In the genomic region with DNA sequence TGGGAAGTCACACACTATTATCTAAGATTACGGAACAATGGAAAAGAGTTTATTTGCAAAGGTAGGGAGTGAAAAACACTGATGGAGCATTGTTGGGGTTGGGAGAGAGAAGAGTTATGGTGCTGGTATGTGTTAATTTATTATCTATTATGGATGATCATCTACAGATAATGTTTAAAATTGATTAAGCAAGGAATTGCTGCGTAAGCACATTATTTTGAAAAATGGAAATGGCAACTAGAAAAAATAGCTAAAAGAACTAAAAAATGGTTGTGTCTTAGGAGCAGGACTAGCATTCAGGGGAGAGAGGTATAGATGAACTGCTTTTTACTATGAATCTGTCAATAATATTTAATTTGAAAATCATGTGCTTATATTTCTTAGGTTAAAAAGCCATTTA, we compare ENCODE assay signal across 32 cellular contexts. TPM values are rescaled to one million over a fixed set of nuclear protein-coding genes. Genes with fewer than 3 reads are reported as not detected.
"Had no signal": no experiment of that assay in that cellular context is flagged by ENCODE, and none has a peak within 500 bp of the region (broad histone marks: within the 10 kb centered on the region; RNA-seq: fewer than 3 reads in every experiment).

No MANE protein-coding gene starts in this region.

- H3K4me2 ChIP-seq: neural progenitor cell, smooth muscle cell had no signal

- DNase-seq: natural killer cell; occipital lobe; ovary; posterior cingulate gyrus; psoas muscle; right cardiac atrium; spleen; stimulated activated CD4-positive, alpha-beta T cell treated with anti-CD3 and anti-CD28 coated beads, Interleukin-12 subunit alpha, Interleukin-12 subunit beta, amount 100 ng/mL, for 4 hours; stimulated activated CD4-positive, alpha-beta T cell treated with anti-CD3 and anti-CD28 coated beads, Interleukin-1b, Interleukin-23, amount 100 ng/mL, for 48 hours; stimulated activated CD4-positive, alpha-beta T cell treated with anti-CD3 and anti-CD28 coated beads, Interleukin-4, amount 100 ng/mL, for 1 hour; stimulated activated CD4-positive, alpha-beta T cell treated with anti-CD3 and anti-CD28 coated beads, Interleukin-4, amount 100 ng/mL, for 4 hours; stimulated activated CD8-positive, alpha-beta memory T cell treated with anti-CD3 and anti-CD28 coated beads, Interleukin-4, amount 100 ng/mL, for 48 hours; stimulated activated naive CD4-positive, alpha-beta T cell; stimulated activated naive CD8-positive, alpha-beta T cell treated with anti-CD3 and anti-CD28 coated beads, Interleukin-15, amount 100 ng/mL, for 72 hours; stimulated activated naive CD8-positive, alpha-beta T cell treated with anti-CD3 and anti-CD28 coated beads, Interleukin-15, Interleukin-2, amounts not matched to agents 100 U/mL and 50 U/mL, for 24 hours; substantia nigra; testis; tibial artery; transverse colon; upper lobe of right lung; uterus had no signal

- H3K4me1 ChIP-seq: neural progenitor cell, parathyroid adenoma, psoas muscle, spleen, suprapubic skin, testis, tibial artery, transverse colon, upper lobe of right lung, uterus had no signal

- H3K4me3 ChIP-seq: neural progenitor cell, ovary, psoas muscle, skin epidermis, smooth muscle cell, spleen, suprapubic skin, testis, tibial artery, transverse colon, upper lobe of right lung, uterus had no signal

- H3K79me2 ChIP-seq: parathyroid adenoma had no signal

- H3K36me3 Mint-ChIP-seq: natural killer cell; neural progenitor cell; stimulated activated memory B cell treated with anti-CD40 and anti-IgM and Interleukin-4, amounts not matched to agents 10 μg/mL and 1 μg/mL and 100 μg/mL, for 72 hours; type B pancreatic cell had no signal

- H3K9ac ChIP-seq: neural progenitor cell, parathyroid adenoma had no signal

- H3K4me1 Mint-ChIP-seq: nephron; neural progenitor cell; stimulated activated memory B cell treated with anti-CD40 and anti-IgM and Interleukin-4, amounts not matched to agents 10 μg/mL and 1 μg/mL and 100 μg/mL, for 72 hours; stimulated activated naive CD8-positive, alpha-beta T cell treated with anti-CD3 and anti-CD28 coated beads, Interleukin-15, amount 100 ng/mL, for 72 hours had no signal

- H3K9me3 Mint-ChIP-seq: natural killer cell; nephron; neural progenitor cell; stimulated activated memory B cell treated with anti-CD40 and anti-IgM and Interleukin-4, amounts not matched to agents 10 μg/mL and 1 μg/mL and 100 μg/mL, for 72 hours; stimulated activated naive CD8-positive, alpha-beta T cell treated with anti-CD3 and anti-CD28 coated beads, Interleukin-15, amount 100 ng/mL, for 72 hours; type B pancreatic cell had no signal

- H3K27me3 ChIP-seq: neural progenitor cell, ovary, suprapubic skin, testis, tibial artery, transverse colon, upper lobe of right lung, uterus had no signal

- ATAC-seq: natural killer cell; psoas muscle; right cardiac atrium; sciatic nerve; stimulated activated memory B cell treated with anti-CD40 and anti-IgM and Interleukin-4, amounts not matched to agents 10 μg/mL and 1 μg/mL and 100 μg/mL, for 72 hours; stimulated activated naive CD8-positive, alpha-beta T cell treated with anti-CD3 and anti-CD28 coated beads, Interleukin-15, amount 100 ng/mL, for 72 hours; stimulated activated naive CD8-positive, alpha-beta T cell treated with anti-CD3 and anti-CD28 coated beads, Interleukin-15, Interleukin-2, amounts not matched to agents 100 U/mL and 50 U/mL, for 24 hours; upper lobe of right lung had no signal

- H3K27ac ChIP-seq: neural progenitor cell, ovary, parathyroid adenoma, psoas muscle, skin epidermis, spleen, suprapubic skin, testis, tibial artery, transverse colon, upper lobe of right lung, uterus had no signal

- H3K4me3 Mint-ChIP-seq: natural killer cell; nephron; neural progenitor cell; stimulated activated memory B cell treated with anti-CD40 and anti-IgM and Interleukin-4, amounts not matched to agents 10 μg/mL and 1 μg/mL and 100 μg/mL, for 72 hours; stimulated activated naive CD8-positive, alpha-beta T cell treated with anti-CD3 and anti-CD28 coated beads, Interleukin-15, amount 100 ng/mL, for 72 hours; type B pancreatic cell had no signal

- H2AFZ ChIP-seq: neural progenitor cell, parathyroid adenoma had no signal

- H3K27ac Mint-ChIP-seq: natural killer cell; nephron; neural progenitor cell; progenitor cell of endocrine pancreas; stimulated activated memory B cell treated with anti-CD40 and anti-IgM and Interleukin-4, amounts not matched to agents 10 μg/mL and 1 μg/mL and 100 μg/mL, for 72 hours; type B pancreatic cell had no signal

- H3K36me3 ChIP-seq: neural progenitor cell, ovary, spleen, suprapubic skin, tibial artery, transverse colon, upper lobe of right lung, uterus had no signal

- H3K9me3 ChIP-seq: ovary, psoas muscle, spleen, suprapubic skin, testis, tibial artery, transverse colon, upper lobe of right lung, uterus had no signal

RNA-seq across cellular contexts. Expression of a gene that starts 16.0 kb away (rescaled TPM):
- polyA plus RNA-seq: neural cell had no signal
